Comparison of ENCODE assay signal across 1 cellular context in genomic region chr1:116503535-116504307, GRCh38.
TF ChIP-seq lines count a peak whose summit lies in the region.

No MANE protein-coding gene starts in this region.

TF ChIP-seq in HepG2, 621 proteins besides CTCF, POLR2A, EP300 and RAD21 (continued from another document):
- 0 out of 2 replicates have a peak, but pooled peaks have one; percentile 16 for TF ChIP-seq ZBTB33 (CRISPR knock-in tag; IDR thresholded peaks at IDR 0.05)
